ENCODE assay signal across 8 cellular contexts in the genomic region with DNA sequence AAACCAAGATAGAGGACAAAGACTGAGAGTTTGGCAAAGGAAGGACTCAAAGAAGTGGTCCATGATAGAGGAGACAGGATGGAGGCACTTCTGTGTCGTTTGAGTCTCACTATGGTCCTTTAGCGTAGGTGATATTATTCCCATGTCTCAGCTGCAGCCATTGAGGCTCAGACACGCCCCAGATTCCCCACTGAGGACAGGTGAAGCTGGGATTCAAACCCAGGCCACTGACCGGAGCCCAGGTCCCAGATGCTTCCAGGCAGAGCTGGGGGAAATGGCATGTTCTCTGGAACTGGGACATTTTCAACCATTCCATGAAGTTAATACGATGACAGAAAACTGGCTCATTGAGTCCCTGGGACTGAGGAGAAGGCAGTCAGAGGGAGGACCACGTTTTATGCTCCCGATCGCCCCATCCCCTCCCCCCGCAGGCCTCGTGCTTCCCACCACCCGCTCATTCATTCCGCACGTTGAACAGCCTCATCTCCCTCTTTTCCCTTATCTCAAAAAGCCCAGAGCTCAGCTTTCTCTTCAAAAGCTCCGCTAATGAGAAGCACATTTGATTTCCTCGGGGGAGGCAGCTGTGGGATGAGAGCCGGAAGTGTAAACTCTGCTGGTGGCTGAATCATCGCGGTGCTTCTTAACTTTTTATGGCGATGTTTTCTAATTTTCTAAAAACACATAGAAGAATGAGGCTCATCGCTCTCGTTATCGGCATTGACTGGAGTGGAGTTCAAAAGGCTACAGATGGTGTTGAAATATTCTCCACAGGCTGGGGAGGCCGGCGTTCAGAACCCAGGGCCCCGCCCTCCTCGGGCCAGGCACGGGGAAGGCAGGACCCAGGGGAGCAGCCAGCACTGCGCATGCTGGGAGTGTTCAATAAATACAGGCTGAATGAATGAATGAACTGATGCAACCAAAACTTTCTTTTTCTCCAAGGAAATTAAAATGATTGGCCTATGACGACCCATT.
DNase-seq lines count a peak whose midpoint lies in the region; ATAC-seq and TF ChIP-seq lines count a peak whose summit lies in the region.

No MANE protein-coding gene starts in this region.

- H3K4me1 Mint-ChIP-seq in IgD-negative memory B cell = peaks cover 3 to 5% (median 5%) of the 10 kb centered on the region in 3 donors
- H3K4me1 Mint-ChIP-seq in stimulated activated naive CD8-positive, alpha-beta T cell treated with anti-CD3 and anti-CD28 coated beads, Interleukin-15, amount 100 ng/mL, for 72 hours = peaks cover 15% of the 10 kb centered on the region

- H3K27ac ChIP-seq in dorsolateral prefrontal cortex (peak overlapping the region in 2 of 59 donors; percentile 17 to 33), mesodermal cell (ENCODE audit: low read depth, low read length, severe bottlenecking) (peak overlapping the region; percentile 16)

- peaks cover 2% of the 10 kb centered on the region for H3K27me3 Mint-ChIP-seq in IgD-negative memory B cell
- H3K27me3 Mint-ChIP-seq in stimulated activated naive CD8-positive, alpha-beta T cell treated with anti-CD3 and anti-CD28 coated beads, Interleukin-15, amount 100 ng/mL, for 72 hours = peaks cover 8% of the 10 kb centered on the region

- intact Hi-C loops in dorsolateral prefrontal cortex (cut with DNase I) = no loop called here

- peaks cover 2% of the 10 kb centered on the region for H3K36me3 Mint-ChIP-seq in IgD-negative memory B cell

- H3K9me3 ChIP-seq in mesodermal cell (ENCODE audit: control insufficient read depth, low read length) = no peaks in the 10 kb centered on the region

- peak; percentile 44 for DNase-seq in A172 (ENCODE audit: low spot score)
- DNase-seq in T1000 (lab: John Stamatoyannopoulos, UW) = peak; percentile 10
- DNase-seq in dorsolateral prefrontal cortex = peak in 3 of 10 donors; percentile 12 to 31 (median 19)
- DNase-seq in stimulated activated naive CD8-positive, alpha-beta T cell treated with anti-CD3 and anti-CD28 coated beads, Interleukin-15, amount 100 ng/mL, for 72 hours = peak; percentile 30 to 57
- DNase-seq in GF-D8 (lab: John Stamatoyannopoulos, UW) = no peak

- peaks cover 0 to 22% (median 0%) of the 10 kb centered on the region in 45 donors for H3K27me3 ChIP-seq in dorsolateral prefrontal cortex

- peaks cover 0 to 9% (median 1%) of the 10 kb centered on the region in 3 donors for H3K9me3 Mint-ChIP-seq in IgD-negative memory B cell
- peaks cover 0 to 11% of the 10 kb centered on the region in 2 donors for H3K9me3 Mint-ChIP-seq in stimulated activated naive CD8-positive, alpha-beta T cell treated with anti-CD3 and anti-CD28 coated beads, Interleukin-15, amount 100 ng/mL, for 72 hours

- H3K4me3 Mint-ChIP-seq in IgD-negative memory B cell = peak overlapping the region; percentile 82 to 94 (median 92)
- H3K4me3 Mint-ChIP-seq in stimulated activated naive CD8-positive, alpha-beta T cell treated with anti-CD3 and anti-CD28 coated beads, Interleukin-15, amount 100 ng/mL, for 72 hours = peak overlapping the region; percentile 86 to 88

- H3K4me3 ChIP-seq in dorsolateral prefrontal cortex = peak overlapping the region in 55 of 59 donors; percentile 1 to 68 (median 40)
- peak overlapping the region; percentile 18 for H3K4me3 ChIP-seq in mesodermal cell (ENCODE audit: extremely low read depth, insufficient read depth, low read length, poor library complexity, severe bottlenecking)

- TF ChIP-seq CTCF in dorsolateral prefrontal cortex (IDR thresholded peaks at IDR 0.05 in 54 of 56, conservative IDR thresholded peaks at IDR 0.05 in 2 of 56; ENCODE audit: low read depth in 1 of 56, partially characterized antibody in 56 of 56) = no peak

- H3K27ac Mint-ChIP-seq in IgD-negative memory B cell = peak overlapping the region in 2 of 3 donors; percentile 32 to 58
- H3K27ac Mint-ChIP-seq in stimulated activated naive CD8-positive, alpha-beta T cell treated with anti-CD3 and anti-CD28 coated beads, Interleukin-15, amount 100 ng/mL, for 72 hours = peak overlapping the region; percentile 93 to 95

- H3K36me3 ChIP-seq in mesodermal cell (ENCODE audit: control insufficient read depth, insufficient read depth, low read length) = no peaks in the 10 kb centered on the region

- 40 to 47% methylated on average over 18 to 23 of the region's 29 CpGs for WGBS in mesodermal cell (ENCODE audit: insufficient coverage in 2 of 2), 2 experiments

- H3K4me1 ChIP-seq in mesodermal cell (ENCODE audit: control insufficient read depth, insufficient read depth, low read length, poor library complexity, severe bottlenecking) = no peaks in the 10 kb centered on the region

- peak; percentile 72 for ATAC-seq in GM18498 (IDR thresholded peaks at IDR 0.05; ENCODE audit: unreplicated experiment)
- peak; percentile 97 for ATAC-seq in stimulated activated naive CD8-positive, alpha-beta T cell treated with anti-CD3 and anti-CD28 coated beads, Interleukin-15, amount 100 ng/mL, for 72 hours
